In the genomic region with DNA sequence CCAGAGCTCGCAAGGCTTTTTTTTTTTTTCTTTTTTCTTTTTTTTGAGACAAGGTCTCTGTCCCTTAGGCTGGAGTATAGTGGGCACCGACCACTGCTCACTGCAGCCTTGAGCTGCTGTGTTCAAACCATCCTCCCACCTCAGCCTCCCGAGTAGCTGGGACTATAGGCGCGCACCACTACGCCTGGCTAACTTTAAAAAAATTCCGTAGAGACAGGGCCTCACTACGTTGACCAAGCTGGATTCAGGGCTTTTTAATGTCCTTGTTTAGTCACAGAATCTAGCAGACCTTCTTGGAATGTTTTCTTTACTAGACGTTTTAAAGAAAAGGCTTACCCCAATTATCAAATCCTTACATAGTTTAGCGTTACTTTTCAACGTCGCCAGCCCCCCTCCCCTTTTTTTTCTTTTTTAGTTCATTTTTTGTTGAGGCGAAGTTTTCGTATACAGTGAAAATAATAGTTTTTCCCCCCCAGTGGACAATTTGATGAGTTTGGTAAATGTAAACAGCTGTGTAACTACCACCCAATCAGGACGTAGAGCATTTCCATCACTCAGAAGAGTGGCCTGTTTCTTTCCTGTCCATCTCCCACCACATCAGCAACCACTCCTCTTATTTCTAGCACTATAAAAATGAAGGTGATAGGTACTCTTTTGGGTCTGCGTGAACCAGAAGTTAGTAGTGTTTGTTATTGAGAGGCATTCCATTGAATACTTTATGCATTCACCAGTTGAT, we compare ENCODE assay signal across 8 cellular contexts. TPM values are rescaled to one million over a fixed set of nuclear protein-coding genes. Genes with fewer than 3 reads are reported as not detected.
DNase-seq lines count a peak whose midpoint lies in the region; ATAC-seq, FAIRE-seq and TF ChIP-seq lines count a peak whose summit lies in the region.

No MANE protein-coding gene starts in this region.

- 7% methylated on average over 16 of the region's 16 CpGs for WGBS in HepG2 (ENCODE audit: low lambda C conversion rate)
- WGBS in upper lobe of left lung, 2 donors = 48 to 52% methylated on average over 16 of the region's 16 CpGs

- POLR2A ChIA-PET in CD8-positive, alpha-beta memory T cell (lab: Charles Lee) = interaction anchor here (0.6 to 1.5 kb wide), 9 partner anchors 18 to 332 kb away, joined by 3 to 6 read pairs (median 5); partner anchors contain the start of genes SOCS4 and WDHD1
- POLR2A ChIA-PET in HepG2 (lab: Yijun Ruan, JAX) = interaction anchor here (0.7 kb wide), 1 partner anchor 141 kb away, joined by 3 read pairs; no protein-coding TSS in a partner anchor

- H3K27me3 Mint-ChIP-seq in CD8-positive, alpha-beta memory T cell = peaks cover 0 to 1% of the 10 kb centered on the region in 2 donors
- H3K27me3 Mint-ChIP-seq in activated T-helper 17 cell treated with anti-CD3 and anti-CD28 coated beads, Interleukin-2, amount 50 U/mL, for 72 hours = no peaks in the 10 kb centered on the region

- peak overlapping the region; percentile 33; the same call in 1 of the 2 replicates for H3K9ac ChIP-seq in HepG2 (ENCODE audit: insufficient read depth, low read depth, low read length)

- no peaks in the 10 kb centered on the region for H3K27me3 ChIP-seq in CD8-positive, alpha-beta memory T cell (ENCODE audit: insufficient read depth, low read length, poor library complexity, severe bottlenecking)
- H3K27me3 ChIP-seq in HepG2 (ENCODE audit: control insufficient read depth in 1 of 2, insufficient read depth in 2 of 2, low read length in 2 of 2) = no peaks in the 10 kb centered on the region; a peak in 1 of 5 replicates
- H3K27me3 ChIP-seq in upper lobe of left lung = no peaks in the 10 kb centered on the region

- TF ChIP-seq EP300 in HepG2 (IDR thresholded peaks at IDR 0.05; ENCODE audit: low read depth in 2 of 2, low read length in 2 of 2) (no peak), HepG2 (CRISPR knock-in tag; IDR thresholded peaks at IDR 0.05; ENCODE audit: borderline replicate concordance) (no peak), upper lobe of left lung (IDR thresholded peaks at IDR 0.05) (no peak)

- TF ChIP-seq CTCF in HepG2 (CRISPR knock-in tag; IDR thresholded peaks at IDR 0.05) (no peak), upper lobe of left lung (IDR thresholded peaks at IDR 0.05) (no peak)

- H2AFZ ChIP-seq in HepG2 (ENCODE audit: low read length) = peak overlapping the region; percentile 77

- peak overlapping the region; percentile 67 for H3K27ac ChIP-seq in CD8-positive, alpha-beta memory T cell (ENCODE audit: low read depth, low read length)
- peak overlapping the region; percentile 34 for H3K27ac ChIP-seq in HepG2 (ENCODE audit: extremely low read length, insufficient read depth, low read length)
- H3K27ac ChIP-seq in upper lobe of left lung = peak overlapping the region in 2 of 4 donors; percentile 14 to 71

- ATAC-seq in HG02798 (IDR thresholded peaks at IDR 0.05; ENCODE audit: poor library complexity, unreplicated experiment) = peak; percentile 35
- peak; percentile 54 for ATAC-seq in activated T-helper 17 cell treated with anti-CD3 and anti-CD28 coated beads, Interleukin-2, amount 50 U/mL, for 72 hours (replicated peaks)
- peak; percentile 67 for ATAC-seq in HepG2
- ATAC-seq in upper lobe of left lung (ENCODE audit: low FRiP score in 2 of 2) = peak in 1 of 2 donors; percentile 58

- peak overlapping the region in 7 of 8 donors; percentile 12 to 93 (median 67) for H3K27ac Mint-ChIP-seq in CD8-positive, alpha-beta memory T cell
- peak overlapping the region; percentile 89 for H3K27ac Mint-ChIP-seq in activated T-helper 17 cell treated with anti-CD3 and anti-CD28 coated beads, Interleukin-2, amount 50 U/mL, for 72 hours

- no peak for TF ChIP-seq RAD21 in HepG2 (CRISPR knock-in tag; IDR thresholded peaks at IDR 0.05)

- peak overlapping the region; percentile 77 for H3K4me3 ChIP-seq in CD8-positive, alpha-beta memory T cell (ENCODE audit: low read length)
- H3K4me3 ChIP-seq in HepG2 (replicated peaks in 1 of 3; ENCODE audit: insufficient read depth in 1 of 3, low read depth in 2 of 3, low read length in 3 of 3) (peak overlapping the region; percentile 56 to 88 (median 87)), upper lobe of left lung (peak overlapping the region; percentile 44 to 67 (median 53))

- H3K9me3 ChIP-seq in CD8-positive, alpha-beta memory T cell (ENCODE audit: low read length) = no peaks in the 10 kb centered on the region
- H3K9me3 ChIP-seq in HepG2 (ENCODE audit: low read length) = no peaks in the 10 kb centered on the region
- H3K9me3 ChIP-seq in upper lobe of left lung = no peaks in the 10 kb centered on the region

- BruUV-seq in HepG2 (replicated peaks; lab: Mats Ljungman, UMichigan) = TSS peak; percentile 54

- CTCF ChIA-PET in CD8-positive, alpha-beta memory T cell (lab: Charles Lee) = interaction anchor here (0.8 to 1.7 kb wide), 6 partner anchors 21 to 163 kb away, joined by 3 to 5 read pairs (median 3); no protein-coding TSS in a partner anchor
- CTCF ChIA-PET in HepG2 (lab: Yijun Ruan, JAX; ENCODE audit: low intra/inter-chr PET ratio, low total read pairs) = no interaction called here

- in situ Hi-C loops in HepG2 (cut with HindIII; ENCODE audit: extremely low pct_ligation_motif_present, low pct_unique_long_range_greater_than_20kb) = no loop called here

- no peaks in the 10 kb centered on the region for H3K9me3 Mint-ChIP-seq in CD8-positive, alpha-beta memory T cell
- H3K9me3 Mint-ChIP-seq in activated T-helper 17 cell treated with anti-CD3 and anti-CD28 coated beads, Interleukin-2, amount 50 U/mL, for 72 hours = no peaks in the 10 kb centered on the region

- FAIRE-seq in HepG2 (lab: Jason Lieb, UNC) = no peak

- no peak for DNase-seq in CD8-positive, alpha-beta memory T cell
- no peak for DNase-seq in HepG2 (ENCODE audit: low spot score)
- no peak for DNase-seq in upper lobe of left lung
- no peak for DNase-seq in kidney glomerular epithelial cell (lab: John Stamatoyannopoulos, UW)
- no peak for DNase-seq in central memory CD4-positive, alpha-beta T cell
- DNase-seq in activated effector memory CD4-positive, alpha-beta T cell treated with anti-CD3 and anti-CD28 coated beads, Interleukin-2, amount 50 U/mL, for 16 hours = no peak

- H3K4me1 ChIP-seq in CD8-positive, alpha-beta memory T cell (ENCODE audit: insufficient read depth, low read length) = peaks cover 7% of the 10 kb centered on the region
- H3K4me1 ChIP-seq in HepG2 (ENCODE audit: insufficient read depth, low read length) (peaks cover 21% of the 10 kb centered on the region), upper lobe of left lung (peaks cover 5 to 11% (median 6%) of the 10 kb centered on the region in 4 donors)

- H3K4me3 Mint-ChIP-seq in CD8-positive, alpha-beta memory T cell = peak overlapping the region; percentile 79 to 98 (median 93)
- peak overlapping the region; percentile 98 for H3K4me3 Mint-ChIP-seq in activated T-helper 17 cell treated with anti-CD3 and anti-CD28 coated beads, Interleukin-2, amount 50 U/mL, for 72 hours

- intact Hi-C loops in HepG2 (cut with micrococcal nuclease; ENCODE audit: unreplicated experiment) = no loop called here

- H4K20me1 ChIP-seq in HepG2 (ENCODE audit: insufficient read depth, low read length) = no peaks in the 10 kb centered on the region

- H3K36me3 ChIP-seq in CD8-positive, alpha-beta memory T cell (ENCODE audit: insufficient read depth, low read length) = no peaks in the 10 kb centered on the region
- H3K36me3 ChIP-seq in HepG2 (replicated peaks in 1 of 2; ENCODE audit: control insufficient read depth in 1 of 2, insufficient read depth in 2 of 2, low read length in 2 of 2) (0 out of 5 replicates have a peak, but pooled peaks cover 0 to 4% of the 10 kb centered on the region in 2 experiments), upper lobe of left lung (no peaks in the 10 kb centered on the region)

- peaks cover 0 to 2% (median 0%) of the 10 kb centered on the region in 3 donors for H3K36me3 Mint-ChIP-seq in CD8-positive, alpha-beta memory T cell
- H3K36me3 Mint-ChIP-seq in activated T-helper 17 cell treated with anti-CD3 and anti-CD28 coated beads, Interleukin-2, amount 50 U/mL, for 72 hours (ENCODE audit: low read depth) = no peaks in the 10 kb centered on the region

- no peak for TF ChIP-seq POLR2A in HepG2 (IDR thresholded peaks at IDR 0.05; ENCODE audit: insufficient read depth in 1 of 2, low read depth in 2 of 2, low read length in 2 of 2)
- TF ChIP-seq POLR2A in upper lobe of left lung (IDR thresholded peaks at IDR 0.05) = no peak

- peak overlapping the region; percentile 84 for H3K4me2 ChIP-seq in HepG2 (ENCODE audit: low read depth, low read length)

- H3K4me1 Mint-ChIP-seq in CD8-positive, alpha-beta memory T cell = peaks cover 8 to 33% (median 15%) of the 10 kb centered on the region in 3 donors
- peaks cover 15% of the 10 kb centered on the region for H3K4me1 Mint-ChIP-seq in activated T-helper 17 cell treated with anti-CD3 and anti-CD28 coated beads, Interleukin-2, amount 50 U/mL, for 72 hours

- peaks cover 35% of the 10 kb centered on the region for H3K79me2 ChIP-seq in HepG2 (ENCODE audit: insufficient read depth, low read length)

RNA-seq across cellular contexts. Expression of gene DLGAP5, which starts 0.7 kb away (rescaled TPM):
- total RNA-seq in CD8-positive, alpha-beta memory T cell = 10 to 100 TPM; 36.0 to 38.8 TPM
- polyA plus RNA-seq in CD8-positive, alpha-beta memory T cell = 0.21 TPM
- 100 to 1,000 TPM in 1 of 2 donors, 10 to 100 TPM in 1; 93.8 to 102 TPM for total RNA-seq in activated T-helper 17 cell treated with anti-CD3 and anti-CD28 coated beads, Interleukin-2, amount 50 U/mL, for 72 hours
- total RNA-seq in HepG2 (2016; rRNA removed; fragmentation: Illumina TruSeq; extraction: Trizol) = 55.8 and 80.1 TPM in 2 replicates
- total RNA-seq in HepG2 (2016; cell fraction: cytosol; rRNA removed; fragmentation: Illumina TruSeq; extraction: Trizol; ENCODE audit: low read depth) = 6.7 and 8.3 TPM in 2 replicates
- total RNA-seq in HepG2 (2016; cell fraction: insoluble cytoplasmic fraction; rRNA removed; fragmentation: Illumina TruSeq; extraction: Trizol) = 58.3 and 80.7 TPM in 2 replicates
- 16.7 and 20.1 TPM in 2 replicates for total RNA-seq in HepG2 (2016; cell fraction: membrane; rRNA removed; fragmentation: Illumina TruSeq; extraction: Trizol)
- total RNA-seq in HepG2 (2016; cell fraction: nucleus; rRNA removed; fragmentation: Illumina TruSeq; extraction: Trizol) = 61.3 and 66.5 TPM in 2 replicates
- polyA plus RNA-seq in HepG2 (2011; rRNA removed) = 4.4 and 7.7 TPM in 2 replicates
- 2.3 and 2.7 TPM in 2 replicates for polyA plus RNA-seq in HepG2 (2011; cell fraction: cytosol; rRNA removed)
- 4.1 and 4.4 TPM in 2 replicates for polyA plus RNA-seq in HepG2 (2011; cell fraction: nucleus; rRNA removed)
- 5.2 and 15.0 TPM in 2 replicates for polyA plus RNA-seq in HepG2 (2012)
- 2.3 and 3.0 TPM in 2 replicates for polyA plus RNA-seq in HepG2 (2016; cell fraction: cytosol; fragmentation: Illumina TruSeq; extraction: Trizol; ENCODE audit: low read depth)
- 49.1 and 49.3 TPM in 2 replicates for polyA plus RNA-seq in HepG2 (2016; cell fraction: insoluble cytoplasmic fraction; fragmentation: Illumina TruSeq; extraction: Trizol; ENCODE audit: low read depth)
- 6.1 and 7.6 TPM in 2 replicates for polyA plus RNA-seq in HepG2 (2016; cell fraction: membrane; fragmentation: Illumina TruSeq; extraction: Trizol; ENCODE audit: low read depth)
- polyA plus RNA-seq in HepG2 (2016; cell fraction: nucleus; fragmentation: Illumina TruSeq; extraction: Trizol; ENCODE audit: insufficient read depth, low read depth) = 53.5 and 54.9 TPM in 2 replicates
- polyA minus RNA-seq in HepG2 (2011; rRNA and poly(A)+ RNA removed; ENCODE audit: low replicate concordance) = 1.9 and 10.0 TPM in 2 replicates
- 5.5 and 9.6 TPM in 2 replicates for polyA minus RNA-seq in HepG2 (2011; cell fraction: cytosol; rRNA and poly(A)+ RNA removed)
- polyA minus RNA-seq in HepG2 (2011; cell fraction: nucleus; rRNA and poly(A)+ RNA removed) = 20.6 and 24.6 TPM in 2 replicates
- total RNA-seq in upper lobe of left lung = 1 to 10 TPM in 2 of 6 donors, under 1 TPM in 2, not detected in 2; 0.39 to 1.6 (median 0.87) TPM
